Comparison of ENCODE assay signal across 1 cellular context in genomic region chr1:154624756-154625643, GRCh38.
TF ChIP-seq lines count a peak whose summit lies in the region.

No MANE protein-coding gene starts in this region.

TF ChIP-seq in GM23338, 12 proteins besides CTCF, POLR2A, EP300 and RAD21 (continued from another document):
- no peak for TF ChIP-seq ETS1 (IDR thresholded peaks at IDR 0.05)
- TF ChIP-seq EZH2phosphoT487 (IDR thresholded peaks at IDR 0.05; ENCODE audit: unreplicated experiment): no peak
- no peak for TF ChIP-seq JUNB (IDR thresholded peaks at IDR 0.05; ENCODE audit: unreplicated experiment)
